23 cellular contexts compared by ENCODE assay signal in the genomic region with DNA sequence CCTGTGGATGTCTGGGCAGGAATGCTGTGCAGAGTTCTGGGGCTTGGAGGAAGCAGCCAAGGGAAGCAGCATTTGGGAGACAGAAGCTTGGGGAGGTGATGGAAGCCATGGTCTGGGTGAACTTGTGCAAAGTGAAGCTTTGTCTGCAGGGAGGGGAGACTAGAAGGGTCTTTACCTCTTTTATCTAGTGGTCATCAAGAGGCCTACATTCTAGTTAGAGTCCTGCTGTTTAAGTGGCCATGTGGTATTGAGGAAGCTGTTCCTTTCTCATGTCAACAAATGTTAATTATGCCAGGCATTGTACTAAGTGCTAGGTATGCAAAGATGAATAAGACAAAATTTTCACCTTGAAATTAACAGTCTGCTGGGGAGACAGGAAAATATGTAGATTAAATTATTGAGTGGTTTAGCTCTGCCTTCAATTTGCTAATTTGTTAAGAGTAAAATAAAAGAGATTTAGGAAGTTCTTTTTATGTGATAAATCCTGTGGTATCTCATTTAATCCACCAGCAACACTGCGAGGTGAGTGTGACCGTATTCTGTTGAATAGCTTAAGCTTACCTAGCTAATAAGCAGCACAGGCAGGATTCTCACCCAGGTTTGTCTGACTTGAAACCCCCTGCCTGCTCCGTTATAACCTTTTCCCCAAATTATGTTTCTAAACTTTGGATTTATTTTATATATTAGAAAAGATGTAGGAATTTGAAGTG. TPM values are rescaled to one million over a fixed set of nuclear protein-coding genes. Genes with fewer than 3 reads are reported as not detected.
DNase-seq lines count a peak whose midpoint lies in the region; ATAC-seq and TF ChIP-seq lines count a peak whose summit lies in the region.
"Had no signal": no experiment of that assay in that cellular context is flagged by ENCODE, and none has a peak within 500 bp of the region (broad histone marks: within the 10 kb centered on the region; RNA-seq: fewer than 3 reads in every experiment).

No MANE protein-coding gene starts in this region.

- no peak for TF ChIP-seq POLR2A in uterus (IDR thresholded peaks at IDR 0.05)

- H3K4me3 ChIP-seq in thymus (ENCODE audit: low read length), result no peak overlapping the region
- H3K4me3 ChIP-seq in uterus, result no peak overlapping the region
- H3K4me3 ChIP-seq: adrenal gland, coronary artery, skin epidermis, upper lobe of left lung had no signal

- H3K4me1 ChIP-seq in thymus (ENCODE audit: control insufficient read depth, insufficient read depth, low read length) (no peaks in the 10 kb centered on the region), uterus (peaks cover 8 to 17% of the 10 kb centered on the region in 2 donors)

- H3K27me3 ChIP-seq in thymus (ENCODE audit: control insufficient read depth, insufficient read depth), result no peaks in the 10 kb centered on the region
- H3K27me3 ChIP-seq in uterus, result no peaks in the 10 kb centered on the region
- H3K27me3 ChIP-seq: adrenal gland, neutrophil, upper lobe of left lung had no signal

- peak overlapping the region; percentile 63 for H3K27ac Mint-ChIP-seq in activated naive CD4-positive, alpha-beta T cell treated with anti-CD3 and anti-CD28 coated beads, Interleukin-2, amount 50 U/mL, for 24 hours
- no peak overlapping the region for H3K27ac Mint-ChIP-seq in activated naive CD4-positive, alpha-beta T cell treated with anti-CD3 and anti-CD28 coated beads for 36 hours
- peak overlapping the region; percentile 79 for H3K27ac Mint-ChIP-seq in T-helper 17 cell
- H3K27ac Mint-ChIP-seq in immature natural killer cell, result peak overlapping the region in 3 of 6 donors; percentile 42 to 70 (median 60)

- H3K27me3 Mint-ChIP-seq in activated naive CD4-positive, alpha-beta T cell treated with anti-CD3 and anti-CD28 coated beads, Interleukin-2, amount 50 U/mL, for 24 hours, result no peaks in the 10 kb centered on the region
- H3K27me3 Mint-ChIP-seq in activated naive CD4-positive, alpha-beta T cell treated with anti-CD3 and anti-CD28 coated beads for 36 hours (ENCODE audit: low read depth), result no peaks in the 10 kb centered on the region
- H3K27me3 Mint-ChIP-seq in T-helper 17 cell (no peaks in the 10 kb centered on the region), immature natural killer cell (ENCODE audit: low read depth in 3 of 3) (peaks cover 0 to 2% (median 0%) of the 10 kb centered on the region in 3 donors)

- CTCF ChIA-PET in activated naive CD4-positive, alpha-beta T cell treated with anti-CD3 and anti-CD28 coated beads for 36 hours (lab: Charles Lee), result interaction anchor here (0.8 to 1.3 kb wide), 4 partner anchors 10 to 136 kb away, joined by 3 read pairs; no protein-coding TSS in a partner anchor

- no peaks in the 10 kb centered on the region for H3K9me3 ChIP-seq in T-helper 17 cell (ENCODE audit: control insufficient read depth, low read length, poor library complexity, severe bottlenecking)
- no peaks in the 10 kb centered on the region for H3K9me3 ChIP-seq in thymus (ENCODE audit: control insufficient read depth)
- H3K9me3 ChIP-seq in uterus, result no peaks in the 10 kb centered on the region
- H3K9me3 ChIP-seq: adrenal gland, neutrophil, upper lobe of left lung had no signal

- no peak for ATAC-seq in T-helper 17 cell
- ATAC-seq in HG02610 (IDR thresholded peaks at IDR 0.05; ENCODE audit: unreplicated experiment), result no peak
- ATAC-seq: HepG2, left ventricle myocardium superior had no signal

- H3K4me1 Mint-ChIP-seq in activated naive CD4-positive, alpha-beta T cell treated with anti-CD3 and anti-CD28 coated beads, Interleukin-2, amount 50 U/mL, for 24 hours, result peaks cover 90% of the 10 kb centered on the region
- H3K4me1 Mint-ChIP-seq in activated naive CD4-positive, alpha-beta T cell treated with anti-CD3 and anti-CD28 coated beads for 36 hours (ENCODE audit: low read depth), result peaks cover 80% of the 10 kb centered on the region
- H3K4me1 Mint-ChIP-seq in T-helper 17 cell (peaks cover 62% of the 10 kb centered on the region), immature natural killer cell (peaks cover 78 to 95% of the 10 kb centered on the region in 2 donors)

- H3K4me3 Mint-ChIP-seq in activated naive CD4-positive, alpha-beta T cell treated with anti-CD3 and anti-CD28 coated beads, Interleukin-2, amount 50 U/mL, for 24 hours, result no peak overlapping the region
- H3K4me3 Mint-ChIP-seq in activated naive CD4-positive, alpha-beta T cell treated with anti-CD3 and anti-CD28 coated beads for 36 hours, result no peak overlapping the region
- H3K4me3 Mint-ChIP-seq in T-helper 17 cell (no peak overlapping the region), immature natural killer cell (peak overlapping the region in 3 of 5 donors; percentile 15 to 43 (median 19))

- TF ChIP-seq CTCF in uterus (IDR thresholded peaks at IDR 0.05), result no peak

- peaks cover 7% of the 10 kb centered on the region for H3K36me3 ChIP-seq in thymus (ENCODE audit: control insufficient read depth, insufficient read depth)
- no peaks in the 10 kb centered on the region for H3K36me3 ChIP-seq in uterus
- H3K36me3 ChIP-seq: adrenal gland, upper lobe of left lung had no signal

- H3K9me3 Mint-ChIP-seq in activated naive CD4-positive, alpha-beta T cell treated with anti-CD3 and anti-CD28 coated beads, Interleukin-2, amount 50 U/mL, for 24 hours, result no peaks in the 10 kb centered on the region
- H3K9me3 Mint-ChIP-seq in activated naive CD4-positive, alpha-beta T cell treated with anti-CD3 and anti-CD28 coated beads for 36 hours, result no peaks in the 10 kb centered on the region
- H3K9me3 Mint-ChIP-seq in immature natural killer cell, result no peaks in the 10 kb centered on the region

- H3K27ac ChIP-seq in thymus (ENCODE audit: low read depth), result peak overlapping the region; percentile 20
- no peak overlapping the region for H3K27ac ChIP-seq in uterus
- H3K27ac ChIP-seq: adrenal gland, coronary artery, HL-60, neutrophil, skin epidermis had no signal

- no peaks in the 10 kb centered on the region for H3K36me3 Mint-ChIP-seq in activated naive CD4-positive, alpha-beta T cell treated with anti-CD3 and anti-CD28 coated beads, Interleukin-2, amount 50 U/mL, for 24 hours
- peaks cover 2% of the 10 kb centered on the region for H3K36me3 Mint-ChIP-seq in activated naive CD4-positive, alpha-beta T cell treated with anti-CD3 and anti-CD28 coated beads for 36 hours (ENCODE audit: low read depth)
- H3K36me3 Mint-ChIP-seq in T-helper 17 cell (ENCODE audit: low read depth), result no peaks in the 10 kb centered on the region
- no peaks in the 10 kb centered on the region for H3K36me3 Mint-ChIP-seq in immature natural killer cell

- 98% methylated on average over 3 of the region's 3 CpGs for WGBS in thymus

- intact Hi-C loops in activated naive CD4-positive, alpha-beta T cell treated with anti-CD3 and anti-CD28 coated beads for 36 hours (cut with micrococcal nuclease), result no loop called here
- intact Hi-C loops in uterus (cut with DNase I; ENCODE audit: low total_unique reads), result no loop called here

- DNase-seq in activated naive CD4-positive, alpha-beta T cell treated with anti-CD3 and anti-CD28 coated beads for 36 hours, result no peak
- DNase-seq in T-helper 17 cell (no peak), immature natural killer cell (no peak), uterus (no peak), HuH-7 (ENCODE audit: low spot score) (no peak)
- DNase-seq: activated CD8-positive, alpha-beta memory T cell treated with anti-CD3 and anti-CD28 coated beads, Interleukin-2, amount 50 U/mL, for 4 hours; activated gamma-delta T cell treated with Interleukin-2 at 50 U/mL for 16 hours; adrenal gland; EL; left ventricle myocardium superior; NCI-H1105; NCI-H2081; NCI-H446 treated with DMSO at 0.1 percent for 48 hours; T-helper 2 cell; upper lobe of left lung had no signal

RNA-seq across cellular contexts. Expression of gene ARID1B, which starts 43.1 kb away (rescaled TPM):
- 10 to 100 TPM; 42.5 to 43.2 TPM for total RNA-seq in activated naive CD4-positive, alpha-beta T cell treated with anti-CD3 and anti-CD28 coated beads for 36 hours
- total RNA-seq in T-helper 17 cell (100 to 1,000 TPM; 149 to 158 TPM), uterus (100 to 1,000 TPM in 2 of 4 donors, 10 to 100 TPM in 2; 63.8 to 198 (median 125) TPM)
- polyA plus RNA-seq in immature natural killer cell (10 to 100 TPM in 1 of 3 donors, 1 to 10 TPM in 2; 7.6 to 18.1 (median 8.7) TPM), thymus (26.5 TPM)

Comparison
In these comparisons a context has a peak if more than half of its experiments do, and no peak if none do; other contexts are left out.
1. H3K4me3 Mint-ChIP-seq: peak in immature natural killer cell (3 of 5); none in activated naive CD4-positive, alpha-beta T cell treated with anti-CD3 and anti-CD28 coated beads, Interleukin-2, amount 50 U/mL, for 24 hours (single experiment), activated naive CD4-positive, alpha-beta T cell treated with anti-CD3 and anti-CD28 coated beads for 36 hours (single experiment) and T-helper 17 cell (single experiment).